ENCODE assay signal across 26 cellular contexts in genomic region chr18:42636309-42636708, GRCh38.
DNase-seq lines count a peak whose midpoint lies in the region; ATAC-seq, FAIRE-seq and TF ChIP-seq lines count a peak whose summit lies in the region.
"Had no signal": no experiment of that assay in that cellular context is flagged by ENCODE, and none has a peak within 500 bp of the region (broad histone marks: within the 10 kb centered on the region; RNA-seq: fewer than 3 reads in every experiment).

No MANE protein-coding gene starts in this region.

- no peak for TF ChIP-seq POLR2A in heart left ventricle (IDR thresholded peaks at IDR 0.05)

- ATAC-seq in Right ventricle myocardium inferior (peak; percentile 57), heart left ventricle (no peak)
- ATAC-seq: HCT116 had no signal

- no peak for DNase-seq in Right ventricle myocardium inferior (ENCODE audit: missing footprints)
- no peak for DNase-seq in heart left ventricle
- DNase-seq in cerebellar cortex (ENCODE audit: low spot score), result peak; percentile 73
- no peak for DNase-seq in kidney
- no peak for DNase-seq in Kasumi-1 (lab: John Stamatoyannopoulos, UW)
- DNase-seq in NCI-H524 treated with DMSO at 0.1 percent for 48 hours (lab: John Stamatoyannopoulos, UW), result no peak
- DNase-seq in effector CD4-positive, alpha-beta T cell, result no peak
- DNase-seq: CD4-positive, CD25-positive, alpha-beta regulatory T cell; DMS79; EL; GF-D8; Karpas-422; MV-4-11; NCI-H1105; NCI-H1436 treated with DMSO at 0.1 percent for 48 hours; NCI-H187 treated with DMSO at 0.1 percent for 48 hours; NCI-H526; NCI-H82; NK-92 treated with Interleukin-12 subunit alpha and Interleukin-12 subunit beta, amount 100 ng/mL, for 24 hours; PC-9; Right ventricle myocardium superior had no signal

- H3K4me3 ChIP-seq in heart left ventricle (no peak overlapping the region), kidney (ENCODE audit: low read length in 2 of 2) (peak overlapping the region in 1 of 2 donors; percentile 4)
- H3K4me3 ChIP-seq: BLaER1, PC-9, SJSA1 had no signal

- H3K36me3 ChIP-seq in heart left ventricle (no peaks in the 10 kb centered on the region), kidney (ENCODE audit: control insufficient read depth in 1 of 2, insufficient read depth in 2 of 2, low read length in 2 of 2) (no peaks in the 10 kb centered on the region)
- H3K36me3 ChIP-seq: BLaER1, SJSA1 had no signal

- WGBS in heart left ventricle, 4 donors, result 68 to 77% (median 73%) methylated on average over 2 of the region's 2 CpGs

- no peak for FAIRE-seq in kidney (lab: Jason Lieb, UNC)
- FAIRE-seq: A204.1, GM12891 had no signal

- H3K9me3 ChIP-seq in heart left ventricle (no peaks in the 10 kb centered on the region), kidney (ENCODE audit: control insufficient read depth in 1 of 2, low read length in 2 of 2) (no peaks in the 10 kb centered on the region)
- H3K9me3 ChIP-seq: BLaER1, SJSA1 had no signal

- intact Hi-C loops in Right ventricle myocardium inferior (cut with DNase I), result no loop called here
- intact Hi-C loops in heart left ventricle (cut with DNase I), result no loop called here
- intact Hi-C loops in kidney (cut with DNase I), result no loop called here

- H3K9ac ChIP-seq in kidney (ENCODE audit: low read length in 2 of 2), result no peak overlapping the region
- H3K9ac ChIP-seq: BLaER1 had no signal

- H3K27ac ChIP-seq in heart left ventricle (no peak overlapping the region), kidney (ENCODE audit: low read depth in 2 of 2, low read length in 2 of 2) (peak overlapping the region; percentile 54 to 75)
- H3K27ac ChIP-seq: BLaER1, PC-9, SJSA1 had no signal

- TF ChIP-seq CTCF in heart left ventricle (IDR thresholded peaks at IDR 0.05) (no peak), kidney (IDR thresholded peaks at IDR 0.05; ENCODE audit: borderline replicate concordance, extremely low read depth, insufficient read depth) (no peak)

- H3K27me3 ChIP-seq in heart left ventricle, result no peaks in the 10 kb centered on the region
- H3K27me3 ChIP-seq: BLaER1, SJSA1 had no signal

- H3K4me1 ChIP-seq in heart left ventricle (no peaks in the 10 kb centered on the region), kidney (ENCODE audit: control insufficient read depth in 1 of 2, insufficient read depth in 1 of 2, low read depth in 1 of 2, low read length in 2 of 2) (peaks cover 0 to 9% of the 10 kb centered on the region in 2 donors)
- H3K4me1 ChIP-seq: BLaER1, SJSA1 had no signal

Comparison
In these comparisons a context has a peak if more than half of its experiments do, and no peak if none do; other contexts are left out.
1. H3K27ac ChIP-seq: peak in kidney (2 of 2); none in heart left ventricle (0 of 12).